Comparison of ENCODE assay signal across 1 cellular context in the genomic region with DNA sequence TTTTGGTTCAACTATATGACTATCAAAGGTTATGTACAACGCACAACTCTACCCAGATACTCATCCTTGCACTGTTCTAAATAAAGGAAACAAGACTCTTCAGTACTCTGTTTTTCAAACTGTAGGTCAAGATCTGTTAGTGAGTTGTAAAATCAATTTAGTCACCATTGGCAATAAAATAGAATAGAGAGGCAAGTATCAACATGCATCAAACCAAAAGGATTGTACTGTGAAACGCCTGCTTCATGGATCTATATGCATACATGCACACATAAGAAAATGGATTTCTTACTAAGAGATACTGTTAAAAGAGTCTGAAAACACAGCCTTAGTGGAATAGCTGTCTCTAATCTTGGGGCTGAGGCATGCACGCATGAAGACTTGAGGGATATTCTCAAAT.
TF ChIP-seq lines count a peak whose summit lies in the region.

No MANE protein-coding gene starts in this region.

TF ChIP-seq in HepG2, 621 proteins besides CTCF, POLR2A, EP300 and RAD21:
- TF ChIP-seq KMT2A (CRISPR knock-in tag; IDR thresholded peaks at IDR 0.05) = no peak
- TF ChIP-seq STAG1 (CRISPR knock-in tag; IDR thresholded peaks at IDR 0.05) = no peak
- TF ChIP-seq, protein P1, sequence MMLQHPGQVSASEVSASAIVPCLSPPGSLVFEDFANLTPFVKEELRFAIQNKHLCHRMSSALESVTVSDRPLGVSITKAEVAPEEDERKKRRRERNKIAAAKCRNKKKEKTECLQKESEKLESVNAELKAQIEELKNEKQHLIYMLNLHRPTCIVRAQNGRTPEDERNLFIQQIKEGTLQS (CRISPR knock-in tag; IDR thresholded peaks at IDR 0.05) = no peak
- TF ChIP-seq, protein P2, sequence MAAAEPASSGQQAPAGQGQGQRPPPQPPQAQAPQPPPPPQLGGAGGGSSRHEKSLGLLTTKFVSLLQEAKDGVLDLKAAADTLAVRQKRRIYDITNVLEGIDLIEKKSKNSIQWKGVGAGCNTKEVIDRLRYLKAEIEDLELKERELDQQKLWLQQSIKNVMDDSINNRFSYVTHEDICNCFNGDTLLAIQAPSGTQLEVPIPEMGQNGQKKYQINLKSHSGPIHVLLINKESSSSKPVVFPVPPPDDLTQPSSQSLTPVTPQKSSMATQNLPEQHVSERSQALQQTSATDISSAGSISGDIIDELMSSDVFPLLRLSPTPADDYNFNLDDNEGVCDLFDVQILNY (CRISPR knock-in tag; conservative IDR thresholded peaks at IDR 0.05) = no peak
- no peak for TF ChIP-seq ZNF746 (CRISPR knock-in tag; IDR thresholded peaks at IDR 0.05)
- no peak for TF ChIP-seq ZNF792 (CRISPR knock-in tag; IDR thresholded peaks at IDR 0.05)
- TF ChIP-seq RCOR2 (CRISPR knock-in tag; IDR thresholded peaks at IDR 0.05) = no peak
- TF ChIP-seq ZSCAN12 (CRISPR knock-in tag; IDR thresholded peaks at IDR 0.05) = no peak
- no peak for TF ChIP-seq ZNF180 (CRISPR knock-in tag; IDR thresholded peaks at IDR 0.05; ENCODE audit: borderline replicate concordance, low read depth)
- TF ChIP-seq, protein P3, sequence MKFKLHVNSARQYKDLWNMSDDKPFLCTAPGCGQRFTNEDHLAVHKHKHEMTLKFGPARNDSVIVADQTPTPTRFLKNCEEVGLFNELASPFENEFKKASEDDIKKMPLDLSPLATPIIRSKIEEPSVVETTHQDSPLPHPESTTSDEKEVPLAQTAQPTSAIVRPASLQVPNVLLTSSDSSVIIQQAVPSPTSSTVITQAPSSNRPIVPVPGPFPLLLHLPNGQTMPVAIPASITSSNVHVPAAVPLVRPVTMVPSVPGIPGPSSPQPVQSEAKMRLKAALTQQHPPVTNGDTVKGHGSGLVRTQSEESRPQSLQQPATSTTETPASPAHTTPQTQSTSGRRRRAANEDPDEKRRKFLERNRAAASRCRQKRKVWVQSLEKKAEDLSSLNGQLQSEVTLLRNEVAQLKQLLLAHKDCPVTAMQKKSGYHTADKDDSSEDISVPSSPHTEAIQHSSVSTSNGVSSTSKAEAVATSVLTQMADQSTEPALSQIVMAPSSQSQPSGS (CRISPR knock-in tag; IDR thresholded peaks at IDR 0.05) = no peak
- no peak for TF ChIP-seq ZC3H4 (CRISPR knock-in tag; IDR thresholded peaks at IDR 0.05; ENCODE audit: borderline replicate concordance)
- TF ChIP-seq, protein P4, sequence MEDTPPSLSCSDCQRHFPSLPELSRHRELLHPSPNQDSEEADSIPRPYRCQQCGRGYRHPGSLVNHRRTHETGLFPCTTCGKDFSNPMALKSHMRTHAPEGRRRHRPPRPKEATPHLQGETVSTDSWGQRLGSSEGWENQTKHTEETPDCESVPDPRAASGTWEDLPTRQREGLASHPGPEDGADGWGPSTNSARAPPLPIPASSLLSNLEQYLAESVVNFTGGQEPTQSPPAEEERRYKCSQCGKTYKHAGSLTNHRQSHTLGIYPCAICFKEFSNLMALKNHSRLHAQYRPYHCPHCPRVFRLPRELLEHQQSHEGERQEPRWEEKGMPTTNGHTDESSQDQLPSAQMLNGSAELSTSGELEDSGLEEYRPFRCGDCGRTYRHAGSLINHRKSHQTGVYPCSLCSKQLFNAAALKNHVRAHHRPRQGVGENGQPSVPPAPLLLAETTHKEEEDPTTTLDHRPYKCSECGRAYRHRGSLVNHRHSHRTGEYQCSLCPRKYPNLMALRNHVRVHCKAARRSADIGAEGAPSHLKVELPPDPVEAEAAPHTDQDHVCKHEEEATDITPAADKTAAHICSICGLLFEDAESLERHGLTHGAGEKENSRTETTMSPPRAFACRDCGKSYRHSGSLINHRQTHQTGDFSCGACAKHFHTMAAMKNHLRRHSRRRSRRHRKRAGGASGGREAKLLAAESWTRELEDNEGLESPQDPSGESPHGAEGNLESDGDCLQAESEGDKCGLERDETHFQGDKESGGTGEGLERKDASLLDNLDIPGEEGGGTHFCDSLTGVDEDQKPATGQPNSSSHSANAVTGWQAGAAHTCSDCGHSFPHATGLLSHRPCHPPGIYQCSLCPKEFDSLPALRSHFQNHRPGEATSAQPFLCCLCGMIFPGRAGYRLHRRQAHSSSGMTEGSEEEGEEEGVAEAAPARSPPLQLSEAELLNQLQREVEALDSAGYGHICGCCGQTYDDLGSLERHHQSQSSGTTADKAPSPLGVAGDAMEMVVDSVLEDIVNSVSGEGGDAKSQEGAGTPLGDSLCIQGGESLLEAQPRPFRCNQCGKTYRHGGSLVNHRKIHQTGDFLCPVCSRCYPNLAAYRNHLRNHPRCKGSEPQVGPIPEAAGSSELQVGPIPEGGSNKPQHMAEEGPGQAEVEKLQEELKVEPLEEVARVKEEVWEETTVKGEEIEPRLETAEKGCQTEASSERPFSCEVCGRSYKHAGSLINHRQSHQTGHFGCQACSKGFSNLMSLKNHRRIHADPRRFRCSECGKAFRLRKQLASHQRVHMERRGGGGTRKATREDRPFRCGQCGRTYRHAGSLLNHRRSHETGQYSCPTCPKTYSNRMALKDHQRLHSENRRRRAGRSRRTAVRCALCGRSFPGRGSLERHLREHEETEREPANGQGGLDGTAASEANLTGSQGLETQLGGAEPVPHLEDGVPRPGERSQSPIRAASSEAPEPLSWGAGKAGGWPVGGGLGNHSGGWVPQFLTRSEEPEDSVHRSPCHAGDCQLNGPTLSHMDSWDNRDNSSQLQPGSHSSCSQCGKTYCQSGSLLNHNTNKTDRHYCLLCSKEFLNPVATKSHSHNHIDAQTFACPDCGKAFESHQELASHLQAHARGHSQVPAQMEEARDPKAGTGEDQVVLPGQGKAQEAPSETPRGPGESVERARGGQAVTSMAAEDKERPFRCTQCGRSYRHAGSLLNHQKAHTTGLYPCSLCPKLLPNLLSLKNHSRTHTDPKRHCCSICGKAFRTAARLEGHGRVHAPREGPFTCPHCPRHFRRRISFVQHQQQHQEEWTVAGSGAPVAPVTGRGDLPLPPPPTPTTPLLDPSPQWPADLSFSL (CRISPR knock-in tag; IDR thresholded peaks at IDR 0.05) = no peak
- TF ChIP-seq ZKSCAN8 (CRISPR knock-in tag; IDR thresholded peaks at IDR 0.05; ENCODE audit: borderline replicate concordance) = no peak
